In genomic region chr18:6948656-6949055, GRCh38 we compare ENCODE assay signal across 16 cellular contexts.
DNase-seq lines count a peak whose midpoint lies in the region; ATAC-seq, FAIRE-seq and TF ChIP-seq lines count a peak whose summit lies in the region.
"Had no signal": no experiment of that assay in that cellular context is flagged by ENCODE, and none has a peak within 500 bp of the region (broad histone marks: within the 10 kb centered on the region; RNA-seq: fewer than 3 reads in every experiment).

No MANE protein-coding gene starts in this region.

- TF ChIP-seq CTCF in HepG2 (CRISPR knock-in tag; IDR thresholded peaks at IDR 0.05) = no peak
- no peak for TF ChIP-seq CTCF in right lobe of liver (IDR thresholded peaks at IDR 0.05)
- no peak for TF ChIP-seq CTCF in K562 (IDR thresholded peaks at IDR 0.05 in 2 of 3, conservative IDR thresholded peaks at IDR 0.05 in 1 of 3; ENCODE audit: insufficient read depth in 2 of 3, low read depth in 1 of 3, low read length in 3 of 3)
- no peak for TF ChIP-seq CTCF in right atrium auricular region (IDR thresholded peaks at IDR 0.05)

- no peaks in the 10 kb centered on the region; a peak in 1 of 5 replicates for H3K27me3 ChIP-seq in HepG2 (ENCODE audit: control insufficient read depth in 1 of 2, insufficient read depth in 2 of 2, low read length in 2 of 2)
- no peaks in the 10 kb centered on the region for H3K27me3 ChIP-seq in right lobe of liver
- H3K27me3 ChIP-seq in K562 (ENCODE audit: control insufficient read depth in 2 of 2, insufficient read depth in 2 of 2, low read length in 2 of 2) = peaks cover 52 to 70% of the 10 kb centered on the region in 2 experiments
- no peaks in the 10 kb centered on the region for H3K27me3 ChIP-seq in mucosa of rectum (ENCODE audit: control insufficient read depth in 2 of 2, insufficient read depth in 2 of 2, low read length in 2 of 2)
- H3K27me3 ChIP-seq in right atrium auricular region = no peaks in the 10 kb centered on the region
- H3K27me3 ChIP-seq: BE2C had no signal

- H3K36me3 ChIP-seq in HepG2 (replicated peaks in 1 of 2; ENCODE audit: control insufficient read depth in 1 of 2, insufficient read depth in 2 of 2, low read length in 2 of 2) (no peaks in the 10 kb centered on the region), right lobe of liver (no peaks in the 10 kb centered on the region), K562 (ENCODE audit: control insufficient read depth, insufficient read depth, low read length) (no peaks in the 10 kb centered on the region), mucosa of rectum (ENCODE audit: control insufficient read depth in 2 of 2, insufficient read depth in 2 of 2, low read length in 2 of 2) (no peaks in the 10 kb centered on the region), right atrium auricular region (no peaks in the 10 kb centered on the region)
- H3K36me3 ChIP-seq: BE2C had no signal

- intact Hi-C loops in HepG2 (cut with micrococcal nuclease; ENCODE audit: unreplicated experiment) (no loop called here), right lobe of liver (cut with DNase I) (no loop called here), K562 (cut with micrococcal nuclease) (no loop called here), cardiac septum (cut with DNase I) (no loop called here)

- no peak overlapping the region for H3K27ac ChIP-seq in HepG2 (ENCODE audit: extremely low read length, insufficient read depth, low read length)
- H3K27ac ChIP-seq in right lobe of liver = no peak overlapping the region
- H3K27ac ChIP-seq in K562 (ENCODE audit: extremely low read depth, low read depth, low read length) = no peak overlapping the region
- peak overlapping the region; percentile 90 to 91 for H3K27ac ChIP-seq in mucosa of rectum (ENCODE audit: low read depth in 2 of 2, low read length in 2 of 2)
- no peak overlapping the region for H3K27ac ChIP-seq in right atrium auricular region
- H3K27ac ChIP-seq: C4-2B had no signal

- H3K9me3 ChIP-seq in HepG2 (ENCODE audit: low read length) (no peaks in the 10 kb centered on the region), right lobe of liver (no peaks in the 10 kb centered on the region), K562 (replicated peaks; ENCODE audit: control insufficient read depth, insufficient read depth, low read depth, low read length) (no peaks in the 10 kb centered on the region), mucosa of rectum (ENCODE audit: control insufficient read depth in 2 of 2, low read length in 2 of 2) (no peaks in the 10 kb centered on the region), right atrium auricular region (no peaks in the 10 kb centered on the region)
- H3K9me3 ChIP-seq: BE2C had no signal

- no peak for DNase-seq in HepG2 (ENCODE audit: low spot score)
- DNase-seq in right lobe of liver = no peak
- no peak for DNase-seq in K562 (ENCODE audit: extremely low read depth in 1 of 4, low spot score in 3 of 4)
- no peak for DNase-seq in right atrium auricular region (ENCODE audit: low spot score)
- no peak for DNase-seq in activated CD4-positive, alpha-beta T cell treated with anti-CD3 and anti-CD28 coated beads for 4 hours
- DNase-seq in cardiac septum (ENCODE audit: low spot score) = no peak
- DNase-seq: BE2C; CD4-positive, alpha-beta memory T cell; DMS153; GF-D8; GOT3; H9 had no signal

- H3K4me1 ChIP-seq in HepG2 (ENCODE audit: insufficient read depth, low read length) (peaks cover 45% of the 10 kb centered on the region), right lobe of liver (no peaks in the 10 kb centered on the region), K562 (replicated peaks in 1 of 2; ENCODE audit: control insufficient read depth in 2 of 2, insufficient read depth in 2 of 2, low read length in 2 of 2) (no peaks in the 10 kb centered on the region; a peak in 1 of 5 replicates), mucosa of rectum (ENCODE audit: control insufficient read depth in 2 of 2, insufficient read depth in 2 of 2, low read length in 2 of 2) (peaks cover 37 to 51% of the 10 kb centered on the region in 2 donors), right atrium auricular region (no peaks in the 10 kb centered on the region)
- H3K4me1 ChIP-seq: BE2C had no signal

- no peaks in the 10 kb centered on the region for H3K79me2 ChIP-seq in HepG2 (ENCODE audit: insufficient read depth, low read length)
- no peaks in the 10 kb centered on the region for H3K79me2 ChIP-seq in K562 (ENCODE audit: control insufficient read depth, insufficient read depth, low read length)

- TF ChIP-seq RAD21 in HepG2 (CRISPR knock-in tag; IDR thresholded peaks at IDR 0.05) = no peak
- TF ChIP-seq RAD21 in K562 (CRISPR knock-in tag; conservative IDR thresholded peaks at IDR 0.05 in 1 of 2, IDR thresholded peaks at IDR 0.05 in 1 of 2) = no peak

- WGBS in HepG2 (ENCODE audit: low lambda C conversion rate) = 16% methylated on average over 7 of the region's 7 CpGs
- 45% methylated on average over 6 of the region's 7 CpGs for WGBS in right lobe of liver (ENCODE audit: insufficient coverage, low coverage, low lambda C conversion rate, missing lambda C conversion rate)
- 2% methylated on average over 7 of the region's 7 CpGs for WGBS in K562 (ENCODE audit: insufficient coverage, low coverage, missing lambda C conversion rate)

- CTCF ChIA-PET in HepG2 (lab: Yijun Ruan, JAX; ENCODE audit: low intra/inter-chr PET ratio, low total read pairs) = no interaction called here
- CTCF ChIA-PET in K562 (lab: Yijun Ruan, JAX; ENCODE audit: low intra/inter-chr PET ratio) = no interaction called here

- ATAC-seq in HepG2 = peak; percentile 33; the same call in 2 of the 3 replicates
- ATAC-seq in right lobe of liver = no peak
- no peak for ATAC-seq in K562

- in situ Hi-C loops in HepG2 (cut with HindIII; ENCODE audit: extremely low pct_ligation_motif_present, low pct_unique_long_range_greater_than_20kb) (no loop called here), K562 (cut with MboI) (no loop called here)

- no peak overlapping the region for H3K9ac ChIP-seq in HepG2 (ENCODE audit: insufficient read depth, low read depth, low read length)
- H3K9ac ChIP-seq in K562 (ENCODE audit: insufficient read depth in 1 of 2, low read depth in 2 of 2, low read length in 2 of 2) = no peak overlapping the region
- H3K9ac ChIP-seq in mucosa of rectum (ENCODE audit: low read depth in 1 of 2, low read length in 2 of 2) = peak overlapping the region in 1 of 2 donors; percentile 22

- peak overlapping the region; percentile 5; the same call in 1 of the 2 replicates for H3K4me2 ChIP-seq in HepG2 (ENCODE audit: low read depth, low read length)
- no peak overlapping the region for H3K4me2 ChIP-seq in K562 (ENCODE audit: insufficient read depth, low read length)

- FAIRE-seq in HepG2 (lab: Jason Lieb, UNC) (no peak), K562 (lab: Jason Lieb, UNC) (no peak)
- FAIRE-seq: A204.1, GM19239 had no signal

- TF ChIP-seq POLR2A in HepG2 (IDR thresholded peaks at IDR 0.05; ENCODE audit: insufficient read depth in 1 of 2, low read depth in 2 of 2, low read length in 2 of 2) = no peak
- TF ChIP-seq POLR2A in right lobe of liver (IDR thresholded peaks at IDR 0.05) = no peak
- TF ChIP-seq POLR2A in K562 (conservative IDR thresholded peaks at IDR 0.05) = no peak

- H2AFZ ChIP-seq in HepG2 (ENCODE audit: low read length) (no peak overlapping the region), K562 (ENCODE audit: low read depth, low read length) (no peak overlapping the region)

- H3K9me1 ChIP-seq in K562 (ENCODE audit: control insufficient read depth, insufficient read depth, low read length) = no peaks in the 10 kb centered on the region

- H3K4me3 ChIP-seq in HepG2 (replicated peaks in 1 of 3; ENCODE audit: insufficient read depth in 1 of 3, low read depth in 2 of 3, low read length in 3 of 3) (no peak overlapping the region), right lobe of liver (no peak overlapping the region), K562 (no peak overlapping the region), mucosa of rectum (ENCODE audit: low read length in 2 of 2) (no peak overlapping the region), right atrium auricular region (no peak overlapping the region)

- POLR2A ChIA-PET in HepG2 (lab: Yijun Ruan, JAX) (no interaction called here), K562 (lab: Yijun Ruan, JAX) (no interaction called here)

- H4K20me1 ChIP-seq in HepG2 (ENCODE audit: insufficient read depth, low read length) (no peaks in the 10 kb centered on the region), K562 (replicated peaks; ENCODE audit: control insufficient read depth, insufficient read depth, low read length) (no peaks in the 10 kb centered on the region; the same call in 1 of the 2 replicates)

- TF ChIP-seq EP300 in HepG2 (IDR thresholded peaks at IDR 0.05; ENCODE audit: low read depth in 2 of 2, low read length in 2 of 2) = no peak
- no peak for TF ChIP-seq EP300 in HepG2 (CRISPR knock-in tag; IDR thresholded peaks at IDR 0.05; ENCODE audit: borderline replicate concordance)
- TF ChIP-seq EP300 in K562 (IDR thresholded peaks at IDR 0.05; ENCODE audit: low read length) = no peak

- no TSS peak for BruUV-seq in HepG2 (replicated peaks; lab: Mats Ljungman, UMichigan)
- BruUV-seq in K562 (replicated peaks; lab: Mats Ljungman, UMichigan) = no TSS peak

TF ChIP-seq in HepG2, 621 proteins besides CTCF, POLR2A, EP300 and RAD21 (continues in another document):
- peak; percentile 52; the same call in 1 of the 2 replicates for TF ChIP-seq MAX (IDR thresholded peaks at IDR 0.05)

TF ChIP-seq in K562, 482 proteins besides CTCF, POLR2A, EP300 and RAD21 (continues in another document):
- no peak for TF ChIP-seq TAF7 (tag; IDR thresholded peaks at IDR 0.05)

Comparison
In these comparisons a context has a peak if more than half of its experiments do, and no peak if none do; other contexts are left out.
1. H3K27ac ChIP-seq: peak in mucosa of rectum (2 of 2); none in HepG2 (single experiment), right lobe of liver (0 of 3), K562 (single experiment) and right atrium auricular region (0 of 2).
2. Of the 241 proteins assayed by ChIP-seq in both HepG2 and K562: peak only in HepG2: MAFF, MAFK, MAX and ZNF609; only in K562: none; in both: none; in neither: 237.